ENCODE assay signal across 8 cellular contexts in the genomic region with DNA sequence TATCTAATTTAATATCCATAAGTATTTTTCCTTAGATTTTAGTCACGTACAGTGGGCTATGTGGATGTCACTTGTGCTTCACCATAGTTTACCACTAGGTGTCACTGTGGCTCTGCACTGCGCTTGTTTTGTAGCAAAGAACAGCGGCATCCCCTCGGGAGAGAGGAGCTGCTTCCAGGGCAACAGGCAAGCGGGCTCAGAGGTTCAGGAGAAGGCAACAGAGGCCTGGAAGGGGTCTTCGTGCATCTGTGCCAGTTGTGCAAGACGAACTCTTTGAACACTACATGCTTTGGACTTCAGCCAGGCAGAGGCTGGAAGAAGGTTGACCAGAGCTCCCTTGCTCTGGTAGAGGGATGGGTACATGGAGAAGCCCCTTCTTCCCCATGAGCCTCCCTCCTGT. TPM values are rescaled to one million over a fixed set of nuclear protein-coding genes. Genes with fewer than 3 reads are reported as not detected.
DNase-seq lines count a peak whose midpoint lies in the region; ATAC-seq and TF ChIP-seq lines count a peak whose summit lies in the region.

No MANE protein-coding gene starts in this region.

- no peaks in the 10 kb centered on the region for H3F3A ChIP-seq in smooth muscle cell (ENCODE audit: low read depth)

- peak; percentile 56 for DNase-seq in NCI-H2029 (lab: John Stamatoyannopoulos, UW)
- DNase-seq in T1000 (lab: John Stamatoyannopoulos, UW) = peak; percentile 95
- peak; percentile 75 for DNase-seq in astrocyte of the cerebellum (ENCODE audit: low read depth)
- peak in 43 of 51 donors; percentile 12 to 83 (median 55) for DNase-seq in hypothalamus (lab: John Stamatoyannopoulos, UW)
- peak; percentile 24 for DNase-seq in smooth muscle cell (lab: John Stamatoyannopoulos, UW; ENCODE audit: unreplicated experiment)

- 9% methylated on average over 7 of the region's 7 CpGs for WGBS in smooth muscle cell (ENCODE audit: low lambda C conversion rate)

- H3K4me2 ChIP-seq in smooth muscle cell = no peak overlapping the region

- in situ Hi-C loops in astrocyte of the cerebellum (cut with HindIII; ENCODE audit: low sequenced_read_pairs) = no loop called here

- H3K9ac ChIP-seq in smooth muscle cell (ENCODE audit: low read depth) = no peak overlapping the region

- H3K9me3 ChIP-seq in smooth muscle cell (replicated peaks; ENCODE audit: low read depth) = no peaks in the 10 kb centered on the region

- H3K79me2 ChIP-seq in smooth muscle cell (ENCODE audit: low read depth) = no peaks in the 10 kb centered on the region

- H3K36me3 ChIP-seq in smooth muscle cell (ENCODE audit: low read depth) = no peaks in the 10 kb centered on the region

- no peaks in the 10 kb centered on the region for H4K20me1 ChIP-seq in smooth muscle cell (ENCODE audit: low read depth)

- H3K27ac ChIP-seq in C4-2B (no peak overlapping the region), smooth muscle cell (ENCODE audit: low read depth) (no peak overlapping the region)

- H3K4me3 ChIP-seq in astrocyte of the cerebellum (ENCODE audit: low read depth, low read length) = no peak overlapping the region
- no peak overlapping the region for H3K4me3 ChIP-seq in smooth muscle cell

- no peaks in the 10 kb centered on the region for H3K4me1 ChIP-seq in smooth muscle cell (ENCODE audit: low read depth)

- no peak overlapping the region for H2AFZ ChIP-seq in smooth muscle cell (ENCODE audit: low read depth)

- TF ChIP-seq CTCF in C4-2B (conservative IDR thresholded peaks at IDR 0.05) (peak; percentile 97), astrocyte of the cerebellum (IDR thresholded peaks at IDR 0.05; ENCODE audit: low read depth, low read length, missing control alignments) (peak; percentile 94), smooth muscle cell (IDR thresholded peaks at IDR 0.05; ENCODE audit: borderline replicate concordance, insufficient read depth, poor library complexity, severe bottlenecking) (peak; percentile 96)

- ATAC-seq in GM21786 (IDR thresholded peaks at IDR 0.05; ENCODE audit: unreplicated experiment) (peak; percentile 45), GM19351 (IDR thresholded peaks at IDR 0.05; ENCODE audit: unreplicated experiment) (no peak)

- H3K27me3 ChIP-seq in smooth muscle cell (ENCODE audit: low read depth) = no peaks in the 10 kb centered on the region

RNA-seq across cellular contexts. Expression of gene CYB561, which starts 20.6 kb away (rescaled TPM):
- 13.6 and 16.5 TPM in 2 replicates for total RNA-seq in smooth muscle cell
- 24.9 and 40.7 TPM in 2 replicates for polyA plus RNA-seq in smooth muscle cell

RNA-seq across cellular contexts. Expression of gene ACE, which starts 51.4 kb away (rescaled TPM):
- 0.94 and 1.5 TPM in 2 replicates for total RNA-seq in smooth muscle cell
- 0.48 and 2.0 TPM in 2 replicates for polyA plus RNA-seq in smooth muscle cell

Comparison
In these comparisons a context has a peak if more than half of its experiments do, and no peak if none do; other contexts are left out.
1. DNase-seq: peak in every context shown above with its lines; median percentile 95 in T1000; 75 in astrocyte of the cerebellum; 56 in NCI-H2029; 55 in hypothalamus; 24 in smooth muscle cell.